1 cellular context compared by ENCODE assay signal in the genomic region with DNA sequence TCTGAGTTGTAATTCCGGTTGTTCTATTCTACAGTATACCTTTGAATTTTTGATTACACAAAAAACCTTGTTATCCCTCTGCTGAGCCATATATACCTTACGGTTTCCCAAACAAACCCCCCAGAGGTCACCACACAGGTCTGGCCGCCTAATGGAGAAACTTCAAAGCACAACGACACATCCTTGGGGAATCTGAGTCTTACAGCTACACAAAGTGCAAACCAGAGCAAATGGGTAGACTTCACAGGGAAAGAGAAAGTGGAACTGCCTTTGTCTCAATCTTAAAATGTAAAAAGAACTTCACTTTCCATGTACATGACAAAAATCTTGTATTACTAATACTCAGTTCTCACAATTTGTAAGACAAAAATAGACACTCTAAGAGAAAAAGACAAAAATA.
TF ChIP-seq lines count a peak whose summit lies in the region.

No MANE protein-coding gene starts in this region.

TF ChIP-seq in HepG2, 621 proteins besides CTCF, POLR2A, EP300 and RAD21 (continues in another document):
- TF ChIP-seq JARID2 (CRISPR knock-in tag; IDR thresholded peaks at IDR 0.05; ENCODE audit: insufficient replicate concordance): no peak
- TF ChIP-seq, protein P1, sequence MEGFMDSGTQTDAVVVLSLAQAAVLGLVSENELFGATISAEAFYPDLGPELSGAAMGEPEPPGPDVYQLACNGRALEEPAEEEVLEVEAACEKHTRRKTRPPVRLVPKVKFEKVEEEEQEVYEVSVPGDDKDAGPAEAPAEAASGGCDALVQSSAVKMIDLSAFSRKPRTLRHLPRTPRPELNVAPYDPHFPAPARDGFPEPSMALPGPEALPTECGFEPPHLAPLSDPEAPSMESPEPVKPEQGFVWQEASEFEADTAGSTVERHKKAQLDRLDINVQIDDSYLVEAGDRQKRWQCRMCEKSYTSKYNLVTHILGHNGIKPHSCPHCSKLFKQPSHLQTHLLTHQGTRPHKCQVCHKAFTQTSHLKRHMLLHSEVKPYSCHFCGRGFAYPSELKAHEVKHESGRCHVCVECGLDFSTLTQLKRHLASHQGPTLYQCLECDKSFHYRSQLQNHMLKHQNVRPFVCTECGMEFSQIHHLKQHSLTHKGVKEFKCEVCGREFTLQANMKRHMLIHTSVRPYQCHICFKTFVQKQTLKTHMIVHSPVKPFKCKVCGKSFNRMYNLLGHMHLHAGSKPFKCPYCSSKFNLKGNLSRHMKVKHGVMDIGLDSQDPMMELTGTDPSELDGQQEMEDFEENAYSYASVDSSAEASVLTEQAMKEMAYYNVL (CRISPR knock-in tag; IDR thresholded peaks at IDR 0.05; ENCODE audit: borderline replicate concordance): no peak
- TF ChIP-seq, protein P2, sequence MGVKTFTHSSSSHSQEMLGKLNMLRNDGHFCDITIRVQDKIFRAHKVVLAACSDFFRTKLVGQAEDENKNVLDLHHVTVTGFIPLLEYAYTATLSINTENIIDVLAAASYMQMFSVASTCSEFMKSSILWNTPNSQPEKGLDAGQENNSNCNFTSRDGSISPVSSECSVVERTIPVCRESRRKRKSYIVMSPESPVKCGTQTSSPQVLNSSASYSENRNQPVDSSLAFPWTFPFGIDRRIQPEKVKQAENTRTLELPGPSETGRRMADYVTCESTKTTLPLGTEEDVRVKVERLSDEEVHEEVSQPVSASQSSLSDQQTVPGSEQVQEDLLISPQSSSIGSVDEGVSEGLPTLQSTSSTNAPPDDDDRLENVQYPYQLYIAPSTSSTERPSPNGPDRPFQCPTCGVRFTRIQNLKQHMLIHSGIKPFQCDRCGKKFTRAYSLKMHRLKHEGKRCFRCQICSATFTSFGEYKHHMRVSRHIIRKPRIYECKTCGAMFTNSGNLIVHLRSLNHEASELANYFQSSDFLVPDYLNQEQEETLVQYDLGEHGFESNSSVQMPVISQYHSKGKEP (CRISPR knock-in tag; IDR thresholded peaks at IDR 0.05): no peak
- TF ChIP-seq SATB2 (CRISPR knock-in tag; IDR thresholded peaks at IDR 0.05): no peak
- no peak for TF ChIP-seq THAP7 (CRISPR knock-in tag; IDR thresholded peaks at IDR 0.05)
- TF ChIP-seq ELF1 (CRISPR knock-in tag; IDR thresholded peaks at IDR 0.05): peak; percentile 9; the same call in 1 of the 2 replicates
- TF ChIP-seq HNRNPH1 (optimal IDR thresholded peaks at IDR 0.05; ENCODE audit: low read depth, low read length): no peak
- TF ChIP-seq ZMYM2 (CRISPR knock-in tag; IDR thresholded peaks at IDR 0.05): no peak
- TF ChIP-seq, protein P3, sequence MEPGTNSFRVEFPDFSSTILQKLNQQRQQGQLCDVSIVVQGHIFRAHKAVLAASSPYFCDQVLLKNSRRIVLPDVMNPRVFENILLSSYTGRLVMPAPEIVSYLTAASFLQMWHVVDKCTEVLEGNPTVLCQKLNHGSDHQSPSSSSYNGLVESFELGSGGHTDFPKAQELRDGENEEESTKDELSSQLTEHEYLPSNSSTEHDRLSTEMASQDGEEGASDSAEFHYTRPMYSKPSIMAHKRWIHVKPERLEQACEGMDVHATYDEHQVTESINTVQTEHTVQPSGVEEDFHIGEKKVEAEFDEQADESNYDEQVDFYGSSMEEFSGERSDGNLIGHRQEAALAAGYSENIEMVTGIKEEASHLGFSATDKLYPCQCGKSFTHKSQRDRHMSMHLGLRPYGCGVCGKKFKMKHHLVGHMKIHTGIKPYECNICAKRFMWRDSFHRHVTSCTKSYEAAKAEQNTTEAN (CRISPR knock-in tag; conservative IDR thresholded peaks at IDR 0.05): no peak
- no peak for TF ChIP-seq EED (CRISPR knock-in tag; IDR thresholded peaks at IDR 0.05)
- TF ChIP-seq BRD4 (CRISPR knock-in tag; IDR thresholded peaks at IDR 0.05): no peak
- TF ChIP-seq, protein P4, sequence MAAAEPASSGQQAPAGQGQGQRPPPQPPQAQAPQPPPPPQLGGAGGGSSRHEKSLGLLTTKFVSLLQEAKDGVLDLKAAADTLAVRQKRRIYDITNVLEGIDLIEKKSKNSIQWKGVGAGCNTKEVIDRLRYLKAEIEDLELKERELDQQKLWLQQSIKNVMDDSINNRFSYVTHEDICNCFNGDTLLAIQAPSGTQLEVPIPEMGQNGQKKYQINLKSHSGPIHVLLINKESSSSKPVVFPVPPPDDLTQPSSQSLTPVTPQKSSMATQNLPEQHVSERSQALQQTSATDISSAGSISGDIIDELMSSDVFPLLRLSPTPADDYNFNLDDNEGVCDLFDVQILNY (CRISPR knock-in tag; conservative IDR thresholded peaks at IDR 0.05): no peak
- TF ChIP-seq PHF5A (CRISPR knock-in tag; IDR thresholded peaks at IDR 0.05; ENCODE audit: low read depth, unreplicated experiment): no peak
- no peak for TF ChIP-seq THAP9 (CRISPR knock-in tag; IDR thresholded peaks at IDR 0.05; ENCODE audit: borderline replicate concordance)
- TF ChIP-seq ZSCAN20 (CRISPR knock-in tag; IDR thresholded peaks at IDR 0.05; ENCODE audit: borderline replicate concordance): no peak
- TF ChIP-seq, protein P5, sequence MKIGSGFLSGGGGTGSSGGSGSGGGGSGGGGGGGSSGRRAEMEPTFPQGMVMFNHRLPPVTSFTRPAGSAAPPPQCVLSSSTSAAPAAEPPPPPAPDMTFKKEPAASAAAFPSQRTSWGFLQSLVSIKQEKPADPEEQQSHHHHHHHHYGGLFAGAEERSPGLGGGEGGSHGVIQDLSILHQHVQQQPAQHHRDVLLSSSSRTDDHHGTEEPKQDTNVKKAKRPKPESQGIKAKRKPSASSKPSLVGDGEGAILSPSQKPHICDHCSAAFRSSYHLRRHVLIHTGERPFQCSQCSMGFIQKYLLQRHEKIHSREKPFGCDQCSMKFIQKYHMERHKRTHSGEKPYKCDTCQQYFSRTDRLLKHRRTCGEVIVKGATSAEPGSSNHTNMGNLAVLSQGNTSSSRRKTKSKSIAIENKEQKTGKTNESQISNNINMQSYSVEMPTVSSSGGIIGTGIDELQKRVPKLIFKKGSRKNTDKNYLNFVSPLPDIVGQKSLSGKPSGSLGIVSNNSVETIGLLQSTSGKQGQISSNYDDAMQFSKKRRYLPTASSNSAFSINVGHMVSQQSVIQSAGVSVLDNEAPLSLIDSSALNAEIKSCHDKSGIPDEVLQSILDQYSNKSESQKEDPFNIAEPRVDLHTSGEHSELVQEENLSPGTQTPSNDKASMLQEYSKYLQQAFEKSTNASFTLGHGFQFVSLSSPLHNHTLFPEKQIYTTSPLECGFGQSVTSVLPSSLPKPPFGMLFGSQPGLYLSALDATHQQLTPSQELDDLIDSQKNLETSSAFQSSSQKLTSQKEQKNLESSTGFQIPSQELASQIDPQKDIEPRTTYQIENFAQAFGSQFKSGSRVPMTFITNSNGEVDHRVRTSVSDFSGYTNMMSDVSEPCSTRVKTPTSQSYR (CRISPR knock-in tag; IDR thresholded peaks at IDR 0.05; ENCODE audit: borderline replicate concordance): peak; percentile 18; the same call in 1 of the 2 replicates
- no peak for TF ChIP-seq ZMAT3 (CRISPR knock-in tag; conservative IDR thresholded peaks at IDR 0.05)
- TF ChIP-seq ZFAT (CRISPR knock-in tag; conservative IDR thresholded peaks at IDR 0.05): no peak
- peak; percentile 52; the same call in 1 of the 2 replicates for TF ChIP-seq RARA (CRISPR knock-in tag; IDR thresholded peaks at IDR 0.05)
- TF ChIP-seq TCF7 (IDR thresholded peaks at IDR 0.05; ENCODE audit: low read depth): peak; percentile 74
- TF ChIP-seq ZBED4 (CRISPR knock-in tag; IDR thresholded peaks at IDR 0.05; ENCODE audit: borderline replicate concordance): no peak
- TF ChIP-seq ZFP1 (CRISPR knock-in tag; IDR thresholded peaks at IDR 0.05): no peak
- TF ChIP-seq GABPB1 (CRISPR knock-in tag; IDR thresholded peaks at IDR 0.05): 0 out of 2 replicates have a peak, but pooled peaks have one; percentile 2
- no peak for TF ChIP-seq PLSCR1 (CRISPR knock-in tag; IDR thresholded peaks at IDR 0.05; ENCODE audit: borderline replicate concordance)
- TF ChIP-seq ZNF574 (CRISPR knock-in tag; IDR thresholded peaks at IDR 0.05): no peak
- peak; percentile 56 for TF ChIP-seq NR2F6 (IDR thresholded peaks at IDR 0.05)
- peak; percentile 60; the same call in 1 of the 2 replicates for TF ChIP-seq NR2F6 (CRISPR knock-in tag; IDR thresholded peaks at IDR 0.05)
- no peak for TF ChIP-seq ZFP82 (CRISPR knock-in tag; IDR thresholded peaks at IDR 0.05; ENCODE audit: borderline replicate concordance)
- 0 out of 2 replicates have a peak, but pooled peaks have one; percentile 10 for TF ChIP-seq ARNTL (CRISPR knock-in tag; IDR thresholded peaks at IDR 0.05)
- TF ChIP-seq RBM39 (IDR thresholded peaks at IDR 0.05; ENCODE audit: low read depth, low read length, poor library complexity, severe bottlenecking): no peak
- no peak for TF ChIP-seq ZNF572 (CRISPR knock-in tag; IDR thresholded peaks at IDR 0.05)
- no peak for TF ChIP-seq TOE1 (CRISPR knock-in tag; IDR thresholded peaks at IDR 0.05)
- TF ChIP-seq, protein P6, sequence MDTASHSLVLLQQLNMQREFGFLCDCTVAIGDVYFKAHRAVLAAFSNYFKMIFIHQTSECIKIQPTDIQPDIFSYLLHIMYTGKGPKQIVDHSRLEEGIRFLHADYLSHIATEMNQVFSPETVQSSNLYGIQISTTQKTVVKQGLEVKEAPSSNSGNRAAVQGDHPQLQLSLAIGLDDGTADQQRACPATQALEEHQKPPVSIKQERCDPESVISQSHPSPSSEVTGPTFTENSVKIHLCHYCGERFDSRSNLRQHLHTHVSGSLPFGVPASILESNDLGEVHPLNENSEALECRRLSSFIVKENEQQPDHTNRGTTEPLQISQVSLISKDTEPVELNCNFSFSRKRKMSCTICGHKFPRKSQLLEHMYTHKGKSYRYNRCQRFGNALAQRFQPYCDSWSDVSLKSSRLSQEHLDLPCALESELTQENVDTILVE (CRISPR knock-in tag; IDR thresholded peaks at IDR 0.05): no peak; the same call in 1 of the 2 replicates
- peak; percentile 20; the same call in 1 of the 2 replicates for TF ChIP-seq PHF8 (CRISPR knock-in tag; IDR thresholded peaks at IDR 0.05)
